In the genomic region with DNA sequence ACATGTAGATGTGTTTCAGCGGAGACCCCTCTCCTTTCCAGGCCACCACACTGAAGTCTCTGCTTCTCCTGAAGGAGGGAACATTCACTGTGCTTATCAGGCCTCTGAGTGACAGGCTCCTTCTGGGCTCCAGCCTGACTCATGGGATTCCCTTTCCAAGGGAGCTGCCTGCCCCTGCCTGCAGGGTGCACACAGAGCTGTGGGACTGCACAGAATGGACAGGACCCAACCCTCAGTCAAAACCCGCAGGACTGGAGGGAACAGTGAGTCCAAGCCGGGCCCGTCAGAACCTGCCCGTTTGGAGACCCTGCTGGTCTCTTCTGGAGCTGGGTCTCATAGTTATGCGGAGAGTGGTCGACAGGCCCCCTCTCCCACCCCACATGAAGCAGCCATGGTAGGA, we compare ENCODE assay signal across 13 cellular contexts. TPM values are rescaled to one million over a fixed set of nuclear protein-coding genes. Genes with fewer than 3 reads are reported as not detected.
DNase-seq lines count a peak whose midpoint lies in the region; ATAC-seq, FAIRE-seq and TF ChIP-seq lines count a peak whose summit lies in the region.
"Had no signal": no experiment of that assay in that cellular context is flagged by ENCODE, and none has a peak within 500 bp of the region (broad histone marks: within the 10 kb centered on the region; RNA-seq: fewer than 3 reads in every experiment).

No MANE protein-coding gene starts in this region.

- DNase-seq in EL (peak; percentile 67), RWPE2 (ENCODE audit: low spot score) (no peak), fibroblast of mammary gland (ENCODE audit: low read depth) (peak; percentile 56), small intestine (no peak), NCI-H526 (lab: John Stamatoyannopoulos, UW) (no peak), GM19239 (ENCODE audit: insufficient read length, low spot score) (no peak), GM23338 (ENCODE audit: low spot score) (no peak)
- DNase-seq: head of caudate nucleus; NK-92 treated with Interleukin-12 subunit alpha and Interleukin-12 subunit beta, amount 100 ng/mL, for 24 hours had no signal

- H3K36me3 ChIP-seq in RWPE2 (ENCODE audit: low read depth) (peaks cover 42% of the 10 kb centered on the region), small intestine (ENCODE audit: control insufficient read depth in 2 of 2, insufficient read depth in 2 of 2, low read length in 2 of 2) (peaks cover 8 to 36% of the 10 kb centered on the region in 2 donors), GM23338 (ENCODE audit: insufficient read depth) (no peaks in the 10 kb centered on the region)

- no peaks in the 10 kb centered on the region for H3K27me3 ChIP-seq in RWPE2 (ENCODE audit: insufficient read depth, poor library complexity, severe bottlenecking)
- H3K27me3 ChIP-seq in small intestine (ENCODE audit: control insufficient read depth in 2 of 2, insufficient read depth in 2 of 2, low read length in 2 of 2), result no peaks in the 10 kb centered on the region
- H3K27me3 ChIP-seq in GM23338 (ENCODE audit: insufficient read depth), result no peaks in the 10 kb centered on the region

- peaks cover 3% of the 10 kb centered on the region for H3K27me3 Mint-ChIP-seq in GM23338 (ENCODE audit: insufficient read depth, low read depth, poor library complexity)
- H3K27me3 Mint-ChIP-seq: activated naive CD4-positive, alpha-beta T cell treated with anti-CD3 and anti-CD28 coated beads, Interleukin-2, amount 50 U/mL, for 24 hours had no signal

- H3K9me2 ChIP-seq in GM23338 (ENCODE audit: insufficient read depth), result no peaks in the 10 kb centered on the region

- no peak overlapping the region for H2AFZ ChIP-seq in GM23338

- H3K9me3 ChIP-seq in RWPE2 (ENCODE audit: severe bottlenecking) (no peaks in the 10 kb centered on the region), small intestine (ENCODE audit: control insufficient read depth, low read depth) (no peaks in the 10 kb centered on the region)

- WGBS in small intestine, 3 donors, result 88 to 95% (median 92%) methylated on average over 7 of the region's 7 CpGs

- H3K27ac ChIP-seq in RWPE2 (ENCODE audit: poor library complexity, severe bottlenecking), result peak overlapping the region; percentile 51
- H3K27ac ChIP-seq in small intestine (ENCODE audit: low read depth in 1 of 2, low read length in 1 of 2), result peak overlapping the region; percentile 4 to 76
- no peak overlapping the region for H3K27ac ChIP-seq in GM23338 (ENCODE audit: low read depth)
- H3K27ac ChIP-seq: VCaP had no signal

- H4K20me1 ChIP-seq in GM23338 (replicated peaks; ENCODE audit: insufficient read depth), result no peaks in the 10 kb centered on the region; the same call in 1 of the 2 replicates

- no peak overlapping the region for H3K4me3 Mint-ChIP-seq in GM23338
- H3K4me3 Mint-ChIP-seq: activated naive CD4-positive, alpha-beta T cell treated with anti-CD3 and anti-CD28 coated beads, Interleukin-2, amount 50 U/mL, for 24 hours; nephron had no signal

- H3K4me1 ChIP-seq in RWPE2 (ENCODE audit: insufficient read depth, poor library complexity, severe bottlenecking), result peaks cover 33% of the 10 kb centered on the region
- peaks cover 0 to 7% of the 10 kb centered on the region in 2 donors for H3K4me1 ChIP-seq in small intestine (ENCODE audit: control insufficient read depth in 2 of 2, insufficient read depth in 1 of 2, low read depth in 1 of 2, low read length in 1 of 2)
- peaks cover 9% of the 10 kb centered on the region; the same call in 1 of the 2 replicates for H3K4me1 ChIP-seq in GM23338 (ENCODE audit: insufficient read depth)

- H3K4me1 Mint-ChIP-seq in GM23338, result peaks cover 17% of the 10 kb centered on the region

- H3K4me2 ChIP-seq in GM23338, result no peak overlapping the region

- no peaks in the 10 kb centered on the region for H3K9me3 Mint-ChIP-seq in GM23338
- H3K9me3 Mint-ChIP-seq: activated naive CD4-positive, alpha-beta T cell treated with anti-CD3 and anti-CD28 coated beads, Interleukin-2, amount 50 U/mL, for 24 hours; nephron had no signal

- H3K27ac Mint-ChIP-seq in GM23338, result no peak overlapping the region

- no peak for FAIRE-seq in small intestine (lab: Jason Lieb, UNC)
- no peak for FAIRE-seq in GM19239 (lab: Jason Lieb, UNC)

- H3F3A ChIP-seq in GM23338 (replicated peaks; ENCODE audit: low read depth), result no peaks in the 10 kb centered on the region

- peak; percentile 86 for ATAC-seq in RWPE2 (ENCODE audit: low read depth)
- ATAC-seq in HG03139 (IDR thresholded peaks at IDR 0.05; ENCODE audit: unreplicated experiment), result no peak
- no peak for ATAC-seq in GM23338

- H3K4me3 ChIP-seq in RWPE2 (ENCODE audit: severe bottlenecking), result no peak overlapping the region
- H3K4me3 ChIP-seq in fibroblast of mammary gland (ENCODE audit: control insufficient read depth, low read depth, low read length), result no peak overlapping the region
- no peak overlapping the region for H3K4me3 ChIP-seq in small intestine (ENCODE audit: low read depth in 1 of 2, low read length in 2 of 2)
- H3K4me3 ChIP-seq in GM23338, result no peak overlapping the region

- no peaks in the 10 kb centered on the region for H3K79me2 ChIP-seq in GM23338 (replicated peaks; ENCODE audit: insufficient read depth)

- TF ChIP-seq CTCF in RWPE2 (IDR thresholded peaks at IDR 0.05; ENCODE audit: poor library complexity, severe bottlenecking) (peak; percentile 16), fibroblast of mammary gland (conservative IDR thresholded peaks at IDR 0.05; ENCODE audit: control insufficient read depth, insufficient read depth, low read depth, low read length) (peak; percentile 17), GM23338 (conservative IDR thresholded peaks at IDR 0.05; ENCODE audit: low read depth in 2 of 2) (no peak)

- H3K36me3 Mint-ChIP-seq in GM23338 (ENCODE audit: low read depth), result peaks cover 15% of the 10 kb centered on the region

TF ChIP-seq in GM23338, 12 proteins besides CTCF, POLR2A, EP300 and RAD21:
- no peak for TF ChIP-seq ZNF114 (CRISPR knock-in tag; IDR thresholded peaks at IDR 0.05)
- no peak for TF ChIP-seq STAT1 (IDR thresholded peaks at IDR 0.05; ENCODE audit: unreplicated experiment)
- TF ChIP-seq, protein P1, sequence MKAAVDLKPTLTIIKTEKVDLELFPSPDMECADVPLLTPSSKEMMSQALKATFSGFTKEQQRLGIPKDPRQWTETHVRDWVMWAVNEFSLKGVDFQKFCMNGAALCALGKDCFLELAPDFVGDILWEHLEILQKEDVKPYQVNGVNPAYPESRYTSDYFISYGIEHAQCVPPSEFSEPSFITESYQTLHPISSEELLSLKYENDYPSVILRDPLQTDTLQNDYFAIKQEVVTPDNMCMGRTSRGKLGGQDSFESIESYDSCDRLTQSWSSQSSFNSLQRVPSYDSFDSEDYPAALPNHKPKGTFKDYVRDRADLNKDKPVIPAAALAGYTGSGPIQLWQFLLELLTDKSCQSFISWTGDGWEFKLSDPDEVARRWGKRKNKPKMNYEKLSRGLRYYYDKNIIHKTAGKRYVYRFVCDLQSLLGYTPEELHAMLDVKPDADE (IDR thresholded peaks at IDR 0.05), result no peak

RNA-seq across cellular contexts. Expression of a gene that starts 32.6 kb away (rescaled TPM):
- 10 to 100 TPM in 1 of 3 donors, 1 to 10 TPM in 1, not detected in 1; 4.6 to 22.2 TPM for polyA plus RNA-seq in small intestine
- total RNA-seq in GM23338 (2014; rRNA removed; shearing (Covaris generic)), result 0.89 and 1.1 TPM in 2 replicates
- 11.0 and 14.4 TPM in 2 replicates for polyA plus RNA-seq in GM23338 (2016; fragmentation: Nextera tagmentation; extraction: Ambion mirVana)

RNA-seq across cellular contexts. Expression of a gene that starts 40.2 kb away (rescaled TPM):
- polyA plus RNA-seq in small intestine (100 to 1,000 TPM; 142 to 363 (median 277) TPM), GM23338 (2016; fragmentation: Nextera tagmentation; extraction: Ambion mirVana) (70.0 and 73.7 TPM in 2 replicates)
- total RNA-seq in GM23338 (2014; rRNA removed; shearing (Covaris generic)), result 38.9 and 42.3 TPM in 2 replicates

Comparison
In these comparisons a context has a peak if more than half of its experiments do, and no peak if none do; other contexts are left out.
1. DNase-seq: peak in EL (single experiment) and fibroblast of mammary gland (single experiment); none in RWPE2 (single experiment), small intestine (single experiment), NCI-H526 (0 of 2), GM19239 (single experiment) and GM23338 (single experiment).
2. CTCF ChIP-seq: peak in RWPE2 (single experiment) and fibroblast of mammary gland (single experiment); none in GM23338 (0 of 2).